ENCODE assay signal across 13 cellular contexts in the genomic region with DNA sequence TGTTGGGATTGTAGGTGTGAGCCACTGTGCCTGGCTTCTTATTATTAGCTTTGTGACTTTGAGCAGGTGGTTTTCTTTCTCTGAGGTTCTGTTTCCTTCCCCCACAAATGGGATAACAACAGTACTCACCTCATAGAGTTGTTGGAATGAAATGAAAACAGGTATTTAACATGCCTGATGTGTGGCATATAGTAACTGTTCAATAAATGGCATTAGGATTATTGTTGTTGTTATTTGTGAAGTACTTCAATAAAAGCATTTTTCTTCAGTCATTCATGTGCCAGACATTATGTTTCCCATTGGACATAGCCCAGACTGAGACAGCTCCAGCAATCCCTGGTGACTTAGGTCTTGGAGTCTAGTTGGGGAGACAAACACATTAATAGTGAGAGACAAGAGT. TPM values are rescaled to one million over a fixed set of nuclear protein-coding genes. Genes with fewer than 3 reads are reported as not detected.
DNase-seq lines count a peak whose midpoint lies in the region; ATAC-seq and TF ChIP-seq lines count a peak whose summit lies in the region.
"Had no signal": no experiment of that assay in that cellular context is flagged by ENCODE, and none has a peak within 500 bp of the region (broad histone marks: within the 10 kb centered on the region; RNA-seq: fewer than 3 reads in every experiment).

No MANE protein-coding gene starts in this region.

- BruUV-seq in MCF 10A (replicated peaks; lab: Mats Ljungman, UMichigan) = no TSS peak
- no TSS peak for BruUV-seq in PC-9 (replicated peaks; lab: Mats Ljungman, UMichigan)

- no peak for ATAC-seq in stimulated activated naive B cell treated with anti-CD40 and anti-IgM and Interleukin-4, amounts not matched to agents 10 μg/mL and 1 μg/mL and 100 μg/mL, for 72 hours (replicated peaks)
- no peak for ATAC-seq in GM19035 (IDR thresholded peaks at IDR 0.05; ENCODE audit: unreplicated experiment)
- ATAC-seq: lower lobe of right lung had no signal

- POLR2A ChIA-PET in MCF 10A (lab: Yijun Ruan, JAX) = interaction anchor here (0.6 to 3.0 kb wide), 3 partner anchors 13 to 443 kb away, joined by 5 to 12 read pairs (median 5); a partner anchor contains a TSS
- POLR2A ChIA-PET in PC-9 (lab: Charles Lee; ENCODE audit: unreplicated experiment) = interaction anchor here (0.6 to 0.7 kb wide), 2 partner anchors 82 to 84 kb away, joined by 3 to 4 read pairs; a partner anchor contains a TSS

- no peak overlapping the region for H3K27ac ChIP-seq in breast epithelium
- H3K27ac ChIP-seq in PC-9 = no peak overlapping the region
- H3K27ac ChIP-seq: lower lobe of right lung had no signal

- H3K79me2 ChIP-seq in PC-9 (ENCODE audit: low read depth) = peaks cover 21% of the 10 kb centered on the region

- no peak for TF ChIP-seq CTCF in MCF 10A (IDR thresholded peaks at IDR 0.05; ENCODE audit: unreplicated experiment)
- TF ChIP-seq CTCF in breast epithelium (IDR thresholded peaks at IDR 0.05) = no peak
- TF ChIP-seq CTCF in PC-9 (conservative IDR thresholded peaks at IDR 0.05) = no peak
- no peak for TF ChIP-seq CTCF in fibroblast of the aortic adventitia (IDR thresholded peaks at IDR 0.05; ENCODE audit: insufficient read depth, low read length)

- no peaks in the 10 kb centered on the region for H3K36me3 Mint-ChIP-seq in MCF 10A (ENCODE audit: insufficient read depth, unreplicated experiment)
- peaks cover 4% of the 10 kb centered on the region in 2 donors for H3K36me3 Mint-ChIP-seq in stimulated activated naive B cell treated with anti-CD40 and anti-IgM and Interleukin-4, amounts not matched to agents 10 μg/mL and 1 μg/mL and 100 μg/mL, for 72 hours

- peaks cover 14% of the 10 kb centered on the region for H3K4me1 Mint-ChIP-seq in MCF 10A (ENCODE audit: insufficient read depth, unreplicated experiment)
- peaks cover 29 to 45% of the 10 kb centered on the region in 2 donors for H3K4me1 Mint-ChIP-seq in stimulated activated naive B cell treated with anti-CD40 and anti-IgM and Interleukin-4, amounts not matched to agents 10 μg/mL and 1 μg/mL and 100 μg/mL, for 72 hours

- no peaks in the 10 kb centered on the region for H3K9me2 ChIP-seq in PC-9 (ENCODE audit: insufficient read depth)

- H3K4me3 Mint-ChIP-seq in MCF 10A (ENCODE audit: unreplicated experiment) = peak overlapping the region; percentile 87
- H3K4me3 Mint-ChIP-seq in stimulated activated naive B cell treated with anti-CD40 and anti-IgM and Interleukin-4, amounts not matched to agents 10 μg/mL and 1 μg/mL and 100 μg/mL, for 72 hours = peak overlapping the region; percentile 93 to 96

- H3K9me3 ChIP-seq in breast epithelium (no peaks in the 10 kb centered on the region), PC-9 (ENCODE audit: insufficient read depth, low read depth) (no peaks in the 10 kb centered on the region)
- H3K9me3 ChIP-seq: lower lobe of right lung, sigmoid colon had no signal

- peak overlapping the region; percentile 8 for H3K27ac Mint-ChIP-seq in MCF 10A (ENCODE audit: low read depth, unreplicated experiment)
- no peak overlapping the region for H3K27ac Mint-ChIP-seq in stimulated activated naive B cell treated with anti-CD40 and anti-IgM and Interleukin-4, amounts not matched to agents 10 μg/mL and 1 μg/mL and 100 μg/mL, for 72 hours

- H3K36me3 ChIP-seq in breast epithelium = no peaks in the 10 kb centered on the region
- no peaks in the 10 kb centered on the region for H3K36me3 ChIP-seq in PC-9 (ENCODE audit: low read depth)
- H3K36me3 ChIP-seq: lower lobe of right lung, sigmoid colon had no signal

- H3F3A ChIP-seq in PC-9 (ENCODE audit: insufficient read depth, low read depth) = 0 out of 2 replicates have a peak, but pooled peaks cover 6% of the 10 kb centered on the region

- DNase-seq in MCF 10A (ENCODE audit: unreplicated experiment) = no peak
- no peak for DNase-seq in breast epithelium (ENCODE audit: low spot score in 2 of 2)
- DNase-seq in PC-9 = no peak
- DNase-seq in fibroblast of the aortic adventitia (ENCODE audit: low read depth) = no peak
- DNase-seq in stimulated activated naive B cell treated with anti-CD40 and anti-IgM and Interleukin-4, amounts not matched to agents 10 μg/mL and 1 μg/mL and 100 μg/mL, for 72 hours = no peak
- no peak for DNase-seq in cerebellum (ENCODE audit: low spot score)
- no peak for DNase-seq in NCI-H2171 treated with DMSO at 0.1 percent for 48 hours (lab: John Stamatoyannopoulos, UW)
- DNase-seq: dermis blood vessel endothelial cell, HCEC 1CT, lower lobe of right lung, NCI-H748 treated with DMSO at 0.1 percent for 48 hours, sigmoid colon had no signal

- peak overlapping the region; percentile 96 for H3K4me2 ChIP-seq in PC-9

- no peak overlapping the region for H3K4me3 ChIP-seq in breast epithelium
- H3K4me3 ChIP-seq in PC-9 = peak overlapping the region; percentile 94; the same call in 1 of the 2 replicates
- H3K4me3 ChIP-seq in fibroblast of the aortic adventitia (ENCODE audit: low read depth, low read length) = peak overlapping the region; percentile 32

- no peaks in the 10 kb centered on the region for H3K9me3 Mint-ChIP-seq in MCF 10A (ENCODE audit: unreplicated experiment)
- H3K9me3 Mint-ChIP-seq in stimulated activated naive B cell treated with anti-CD40 and anti-IgM and Interleukin-4, amounts not matched to agents 10 μg/mL and 1 μg/mL and 100 μg/mL, for 72 hours = no peaks in the 10 kb centered on the region

- no peak overlapping the region for H2AFZ ChIP-seq in PC-9

- peaks cover 5 to 15% of the 10 kb centered on the region in 2 donors for H3K27me3 ChIP-seq in breast epithelium
- no peaks in the 10 kb centered on the region for H3K27me3 ChIP-seq in PC-9 (ENCODE audit: insufficient read depth, low read depth)

- CTCF ChIA-PET in MCF 10A (lab: Yijun Ruan, JAX) = interaction anchor here (0.5 to 1.5 kb wide), 3 partner anchors 26 to 218 kb away, joined by 3 to 5 read pairs (median 4); no protein-coding TSS in a partner anchor
- CTCF ChIA-PET in PC-9 (lab: Charles Lee) = no interaction called here

- TF ChIP-seq POLR2A in breast epithelium (IDR thresholded peaks at IDR 0.05) = no peak

- intact Hi-C loops in MCF 10A (cut with micrococcal nuclease) = loop anchor here (10.0 kb wide), 1 partner anchor 222 kb away; no protein-coding TSS in a partner anchor
- intact Hi-C loops in breast epithelium (cut with DNase I; ENCODE audit: low total_unique reads) = loop anchor here (10.0 kb wide), 1 partner anchor 228 kb away; no protein-coding TSS in a partner anchor
- intact Hi-C loops in PC-9 (cut with micrococcal nuclease; ENCODE audit: unreplicated experiment) = loop anchor here (5.0 kb wide), 1 partner anchor 105 kb away; no protein-coding TSS in a partner anchor

- no peaks in the 10 kb centered on the region for H3K27me3 Mint-ChIP-seq in MCF 10A (ENCODE audit: insufficient read depth, unreplicated experiment)
- H3K27me3 Mint-ChIP-seq in stimulated activated naive B cell treated with anti-CD40 and anti-IgM and Interleukin-4, amounts not matched to agents 10 μg/mL and 1 μg/mL and 100 μg/mL, for 72 hours = peaks cover 11 to 16% of the 10 kb centered on the region in 2 donors

- peaks cover 3 to 8% of the 10 kb centered on the region in 2 donors for H3K4me1 ChIP-seq in breast epithelium
- peaks cover 14% of the 10 kb centered on the region for H3K4me1 ChIP-seq in PC-9 (replicated peaks; ENCODE audit: insufficient read depth)

- no peaks in the 10 kb centered on the region for H4K20me1 ChIP-seq in PC-9 (ENCODE audit: insufficient read depth)

RNA-seq across cellular contexts. Expression of a gene that starts 1.5 kb away (rescaled TPM):
- total RNA-seq in MCF 10A (2022) = 13.0 and 20.6 TPM in 2 replicates
- 10 to 100 TPM in 2 of 3 donors, 1 to 10 TPM in 1; 9.7 to 15.5 (median 10.8) TPM for total RNA-seq in breast epithelium
- 40.6 and 49.0 TPM in 2 replicates for total RNA-seq in PC-9 (2021)
- total RNA-seq in fibroblast of the aortic adventitia (ENCODE audit: low replicate concordance) = 20.0 and 28.5 TPM in 2 replicates
- total RNA-seq in cerebellum = 40.8 TPM

RNA-seq across cellular contexts. Expression of a gene that starts 13.9 kb away (rescaled TPM):
- total RNA-seq in MCF 10A (2022) (not detected in 2 replicates), breast epithelium (under 1 TPM in 2 of 3 donors, not detected in 1; 0.33 to 0.59 TPM), PC-9 (2021) (1.2 and 1.7 TPM in 2 replicates), fibroblast of the aortic adventitia (ENCODE audit: low replicate concordance) (not detected in 2 replicates), cerebellum (40.8 TPM)
- total RNA-seq: dermis blood vessel endothelial cell, lower lobe of right lung had no signal

RNA-seq across cellular contexts. Expression of a gene that starts 24.5 kb away (rescaled TPM):
- total RNA-seq in MCF 10A (2022) (9.5 and 30.6 TPM in 2 replicates), breast epithelium (10 to 100 TPM in 2 of 3 donors, 1 to 10 TPM in 1; 7.5 to 32.4 (median 28.5) TPM), PC-9 (2021) (70.2 and 90.1 TPM in 2 replicates), fibroblast of the aortic adventitia (ENCODE audit: low replicate concordance) (23.0 and 28.2 TPM in 2 replicates), cerebellum (83.7 TPM)

RNA-seq across cellular contexts. Expression of a gene that starts 25.0 kb away (rescaled TPM):
- total RNA-seq in MCF 10A (2022) = 0.30 and 0.64 TPM in 2 replicates
- 1 to 10 TPM in 1 of 3 donors, under 1 TPM in 2; 0.33 to 2.6 (median 0.48) TPM for total RNA-seq in breast epithelium
- total RNA-seq in PC-9 (2021) = 0.85 and 1.1 TPM in 2 replicates
- total RNA-seq in fibroblast of the aortic adventitia (ENCODE audit: low replicate concordance) = 0.90 and 1.1 TPM in 2 replicates
- 1.4 TPM for total RNA-seq in cerebellum
- total RNA-seq: sigmoid colon had no signal

RNA-seq across cellular contexts. Expression of a gene that starts 57.9 kb away (rescaled TPM):
- total RNA-seq in MCF 10A (2022) (66.9 and 67.9 TPM in 2 replicates), breast epithelium (10 to 100 TPM; 20.2 to 25.6 (median 24.9) TPM), PC-9 (2021) (58.1 and 60.7 TPM in 2 replicates), fibroblast of the aortic adventitia (ENCODE audit: low replicate concordance) (35.3 and 36.1 TPM in 2 replicates), cerebellum (24.0 TPM)

Comparison
In these comparisons a context has a peak if more than half of its experiments do, and no peak if none do; other contexts are left out.
1. H3K4me3 ChIP-seq: peak in PC-9 (single experiment) and fibroblast of the aortic adventitia (single experiment); none in breast epithelium (0 of 3).
2. RNA of a gene that starts 13.9 kb away (total RNA-seq): 40.8 TPM in cerebellum (single experiment); 1.2 to 1.7 TPM in PC-9, 0.33 to 0.59 TPM in breast epithelium, not detected in MCF 10A and not detected in fibroblast of the aortic adventitia; every median in the first group is over 10 times any median in the second.